In the genomic region with DNA sequence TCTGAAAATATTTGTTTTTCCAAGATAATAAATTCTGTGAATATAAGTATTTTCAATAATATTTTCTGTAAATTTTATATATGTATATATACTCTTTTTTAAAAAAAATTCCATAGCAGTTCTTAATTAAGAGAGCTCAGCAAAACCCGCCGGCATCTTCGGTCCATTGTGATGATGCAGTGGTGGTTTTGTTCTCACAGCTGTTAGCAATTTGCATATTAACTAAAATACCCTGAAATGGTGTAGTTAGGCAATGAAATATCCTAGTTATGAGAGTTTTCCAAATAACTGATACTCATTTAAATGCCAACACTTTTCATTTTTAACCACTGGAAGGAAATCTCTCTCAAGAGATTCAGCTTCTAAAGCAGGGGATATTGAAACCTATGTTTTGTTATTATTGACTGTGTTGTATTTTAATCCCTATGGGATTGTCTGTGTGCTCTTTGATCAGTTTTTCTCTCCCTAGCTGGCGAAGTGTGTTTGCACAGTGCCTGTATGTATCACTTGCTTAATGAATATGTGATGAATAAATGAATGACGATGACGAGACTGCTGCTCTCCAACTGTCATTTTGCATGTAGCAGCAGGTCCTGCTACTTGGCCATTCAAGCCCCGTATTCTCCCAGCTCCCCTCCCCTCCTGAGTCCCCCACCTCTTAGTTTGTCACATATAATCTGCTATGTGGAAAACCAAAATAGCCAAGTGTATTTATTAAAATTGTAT, we compare ENCODE assay signal across 15 cellular contexts. TPM values are rescaled to one million over a fixed set of nuclear protein-coding genes. Genes with fewer than 3 reads are reported as not detected.
A peak's percentile ranks its signal among the peaks of the same experiment; 100 is the strongest.
DNase-seq lines count a peak whose midpoint lies in the region; TF ChIP-seq lines count a peak whose summit lies in the region.
"Had no signal": no experiment of that assay in that cellular context is flagged by ENCODE, and none has a peak within 500 bp of the region (broad histone marks: within the 10 kb centered on the region; RNA-seq: fewer than 3 reads in every experiment).

No MANE protein-coding gene starts in this region.

- H3K27me3 ChIP-seq in BLaER1, result no peaks in the 10 kb centered on the region

- no peak overlapping the region for H3K27ac ChIP-seq in BLaER1
- H3K27ac ChIP-seq in KOPT-K1 (ENCODE audit: low read depth, low read length, poor library complexity, severe bottlenecking), result peak overlapping the region; percentile 28
- H3K27ac ChIP-seq in SK-N-MC, result peak overlapping the region; percentile 82

- H3K9me3 ChIP-seq in BLaER1 (0 out of 2 replicates have a peak, but pooled peaks cover 2% of the 10 kb centered on the region), KOPT-K1 (ENCODE audit: insufficient read depth, low read length, poor library complexity, severe bottlenecking) (no peaks in the 10 kb centered on the region), SK-N-MC (ENCODE audit: low read depth, low read length) (no peaks in the 10 kb centered on the region)

- no peak overlapping the region for H3K4me3 Mint-ChIP-seq in glutamatergic neuron (ENCODE audit: unreplicated experiment)
- H3K4me3 Mint-ChIP-seq: CD14-positive monocyte had no signal

- DNase-seq in SK-N-MC (ENCODE audit: low read depth, low spot score), result peak; percentile 40
- DNase-seq in glutamatergic neuron, result no peak
- DNase-seq in stimulated activated CD4-positive, alpha-beta T cell treated with anti-CD3 and anti-CD28 coated beads, Interleukin-2, amount 100 ng/mL, for 48 hours, result no peak
- DNase-seq in T-helper 1 cell, result no peak
- DNase-seq in DMS114 treated with DMSO at 0.1 percent for 48 hours (lab: John Stamatoyannopoulos, UW; ENCODE audit: unreplicated experiment), result no peak
- DNase-seq: COR-L47, MV-4-11, NCI-H146, NCI-H2081 treated with DMSO at 0.1 percent for 48 hours, NCI-H345, NCI-H748 treated with DMSO at 0.1 percent for 48 hours, SIG-M5 had no signal

- no peaks in the 10 kb centered on the region for H4K20me1 ChIP-seq in BLaER1

- peak overlapping the region; percentile 56 for H3K27ac Mint-ChIP-seq in glutamatergic neuron (ENCODE audit: unreplicated experiment)
- H3K27ac Mint-ChIP-seq: CD14-positive monocyte had no signal

- H3K4me2 ChIP-seq in BLaER1, result peak overlapping the region; percentile 72

- TF ChIP-seq CTCF in glutamatergic neuron (IDR thresholded peaks at IDR 0.05; ENCODE audit: partially characterized antibody, unreplicated experiment), result no peak

- H3K27me3 Mint-ChIP-seq in glutamatergic neuron (ENCODE audit: unreplicated experiment), result peaks cover 3% of the 10 kb centered on the region

- H3K4me3 ChIP-seq in BLaER1, result no peak overlapping the region
- peak overlapping the region; percentile 68 for H3K4me3 ChIP-seq in SK-N-MC

- peaks cover 10% of the 10 kb centered on the region for H3K4me1 Mint-ChIP-seq in glutamatergic neuron (ENCODE audit: low read depth, unreplicated experiment)
- H3K4me1 Mint-ChIP-seq: CD14-positive monocyte had no signal

- peaks cover 73% of the 10 kb centered on the region for H3K4me1 ChIP-seq in BLaER1

- H3K36me3 Mint-ChIP-seq in glutamatergic neuron (ENCODE audit: unreplicated experiment), result peaks cover 4% of the 10 kb centered on the region
- H3K36me3 Mint-ChIP-seq: CD14-positive monocyte had no signal

- H3K36me3 ChIP-seq in BLaER1 (no peaks in the 10 kb centered on the region), KOPT-K1 (ENCODE audit: insufficient read depth, low read length) (peaks cover 41% of the 10 kb centered on the region), SK-N-MC (ENCODE audit: insufficient read depth, low read length) (no peaks in the 10 kb centered on the region)

- peaks cover 2% of the 10 kb centered on the region for H3K9me3 Mint-ChIP-seq in glutamatergic neuron (ENCODE audit: unreplicated experiment)
- H3K9me3 Mint-ChIP-seq: CD14-positive monocyte had no signal

- H3K9ac ChIP-seq in BLaER1, result no peak overlapping the region; the same call in 1 of the 2 replicates
- H3K9ac ChIP-seq in SK-N-MC (ENCODE audit: insufficient read length), result peak overlapping the region; percentile 51

RNA-seq across cellular contexts. Expression of a gene that starts 42.4 kb away (rescaled TPM):
- 48.7 TPM for total RNA-seq in glutamatergic neuron (ENCODE audit: unreplicated experiment)

RNA-seq across cellular contexts. Expression of a gene that starts 42.7 kb away (rescaled TPM):
- 19.2 TPM for total RNA-seq in glutamatergic neuron (ENCODE audit: unreplicated experiment)
